ENCODE assay signal across 23 cellular contexts in the genomic region with DNA sequence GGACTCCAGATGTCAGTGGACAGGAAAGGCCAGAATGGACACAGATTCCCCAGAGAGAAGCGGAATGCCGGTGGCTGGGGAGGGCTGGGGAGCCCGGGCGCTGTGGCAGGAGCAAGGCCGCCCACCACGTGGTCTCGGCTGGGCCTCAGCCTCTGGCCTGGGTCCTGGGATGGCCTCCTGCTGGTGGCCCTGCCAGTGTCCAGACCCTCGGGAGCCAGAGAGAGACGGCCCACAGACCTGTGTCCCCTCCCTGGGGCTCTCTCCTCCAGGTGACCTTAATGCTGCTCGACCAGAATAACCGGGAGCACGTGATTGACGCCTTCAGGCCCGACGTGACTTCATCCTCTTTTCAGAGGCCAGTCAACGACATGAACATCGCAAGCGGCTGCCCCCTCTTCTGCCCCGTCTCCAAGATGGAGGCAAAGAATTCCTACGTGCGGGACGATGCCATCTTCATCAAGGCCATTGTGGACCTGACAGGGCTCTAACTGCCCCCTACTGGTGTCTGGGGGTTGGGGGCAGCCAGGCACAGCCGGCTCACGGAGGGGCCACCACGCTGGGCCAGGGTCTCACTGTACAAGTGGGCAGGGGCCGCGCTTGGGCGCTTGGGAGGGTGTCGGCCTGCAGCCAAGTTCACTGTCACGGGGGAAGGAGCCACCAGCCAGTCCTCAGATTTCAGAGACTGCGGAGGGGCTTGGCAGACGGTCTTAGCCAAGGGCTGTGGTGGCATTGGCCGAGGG. TPM values are rescaled to one million over a fixed set of nuclear protein-coding genes. Genes with fewer than 3 reads are reported as not detected.
DNase-seq lines count a peak whose midpoint lies in the region; ATAC-seq and TF ChIP-seq lines count a peak whose summit lies in the region.
"Had no signal": no experiment of that assay in that cellular context is flagged by ENCODE, and none has a peak within 500 bp of the region (broad histone marks: within the 10 kb centered on the region; RNA-seq: fewer than 3 reads in every experiment).

No MANE protein-coding gene starts in this region.

- H3K36me3 ChIP-seq in HCT116 (ENCODE audit: control insufficient read depth in 1 of 2, insufficient read depth in 2 of 2, low read length in 2 of 2): peaks cover 6 to 32% of the 10 kb centered on the region in 2 experiments; a peak in 3 of 4 replicates
- peaks cover 0 to 6% of the 10 kb centered on the region in 2 donors for H3K36me3 ChIP-seq in gastrocnemius medialis
- H3K36me3 ChIP-seq in mucosa of descending colon (ENCODE audit: low read depth): peaks cover 8% of the 10 kb centered on the region

- RAD21 ChIA-PET in HCT116 (lab: Charles Lee; ENCODE audit: low non-redundant PET in 1 of 2, low total read pairs in 2 of 2, uncharacterized antibody in 2 of 2, unreplicated experiment in 2 of 2): no interaction called here

- H3K4me2 ChIP-seq in HCT116 (ENCODE audit: low read length): no peak overlapping the region
- H3K4me2 ChIP-seq: KMS-11 had no signal

- intact Hi-C loops in activated CD4-positive, alpha-beta T cell treated with anti-CD3 and anti-CD28 coated beads for 36 hours (cut with DNase I, micrococcal nuclease): no loop called here
- intact Hi-C loops in activated CD4-positive, alpha-beta T cell treated with anti-CD3 and anti-CD28 coated beads, Interleukin-2, amount 10 ng/mL, durations not matched to agents 24 days and 14 days (cut with micrococcal nuclease): no loop called here
- intact Hi-C loops in HCT116 (cut with micrococcal nuclease): no loop called here
- intact Hi-C loops in gastrocnemius medialis (cut with DNase I; ENCODE audit: low total_unique reads): loop anchor here (5.0 kb wide), 2 partner anchors 38 to 78 kb away; a partner anchor contains a TSS
- intact Hi-C loops in mucosa of descending colon (cut with DNase I, micrococcal nuclease): no loop called here

- H3K36me3 Mint-ChIP-seq in activated CD4-positive, alpha-beta T cell treated with anti-CD3 and anti-CD28 coated beads for 36 hours (ENCODE audit: low read depth): peaks cover 24% of the 10 kb centered on the region
- peaks cover 58% of the 10 kb centered on the region for H3K36me3 Mint-ChIP-seq in activated CD4-positive, alpha-beta T cell treated with anti-CD3 and anti-CD28 coated beads, Interleukin-2, amount 10 ng/mL, durations not matched to agents 24 days and 14 days (ENCODE audit: low read depth)

- H3K4me3 ChIP-seq in HCT116 (replicated peaks in 1 of 2; ENCODE audit: low read depth in 1 of 2, low read length in 2 of 2): no peak overlapping the region
- no peak overlapping the region for H3K4me3 ChIP-seq in gastrocnemius medialis
- H3K4me3 ChIP-seq in mucosa of descending colon: no peak overlapping the region
- H3K4me3 ChIP-seq: esophagus muscularis mucosa had no signal

- peak overlapping the region; percentile 37 for H3K27ac Mint-ChIP-seq in activated CD4-positive, alpha-beta T cell treated with anti-CD3 and anti-CD28 coated beads for 36 hours
- H3K27ac Mint-ChIP-seq in activated CD4-positive, alpha-beta T cell treated with anti-CD3 and anti-CD28 coated beads, Interleukin-2, amount 10 ng/mL, durations not matched to agents 24 days and 14 days: no peak overlapping the region
- H3K27ac Mint-ChIP-seq: activated naive CD8-positive, alpha-beta T cell treated with anti-CD3 and anti-CD28 coated beads, Interleukin-2, amount 10 ng/mL, durations not matched to agents 7 days and 5 days had no signal

- no peaks in the 10 kb centered on the region for H3K9me2 ChIP-seq in HCT116 (ENCODE audit: insufficient read depth)

- H3K4me3 Mint-ChIP-seq in activated CD4-positive, alpha-beta T cell treated with anti-CD3 and anti-CD28 coated beads for 36 hours: no peak overlapping the region
- no peak overlapping the region for H3K4me3 Mint-ChIP-seq in activated CD4-positive, alpha-beta T cell treated with anti-CD3 and anti-CD28 coated beads, Interleukin-2, amount 10 ng/mL, durations not matched to agents 24 days and 14 days
- H3K4me3 Mint-ChIP-seq: activated naive CD8-positive, alpha-beta T cell treated with anti-CD3 and anti-CD28 coated beads, Interleukin-2, amount 10 ng/mL, durations not matched to agents 7 days and 5 days had no signal

- H3K9ac ChIP-seq in HCT116 (ENCODE audit: low read length): no peak overlapping the region
- H3K9ac ChIP-seq: KMS-11, parathyroid adenoma had no signal

- H3K27me3 Mint-ChIP-seq in activated CD4-positive, alpha-beta T cell treated with anti-CD3 and anti-CD28 coated beads for 36 hours: no peaks in the 10 kb centered on the region
- H3K27me3 Mint-ChIP-seq in activated CD4-positive, alpha-beta T cell treated with anti-CD3 and anti-CD28 coated beads, Interleukin-2, amount 10 ng/mL, durations not matched to agents 24 days and 14 days: no peaks in the 10 kb centered on the region
- H3K27me3 Mint-ChIP-seq: activated naive CD8-positive, alpha-beta T cell treated with anti-CD3 and anti-CD28 coated beads, Interleukin-2, amount 10 ng/mL, durations not matched to agents 7 days and 5 days had no signal

- H3K9me3 ChIP-seq in HCT116 (ENCODE audit: control insufficient read depth in 1 of 2, insufficient read depth in 1 of 2, low read depth in 1 of 2, low read length in 2 of 2) (no peaks in the 10 kb centered on the region), gastrocnemius medialis (no peaks in the 10 kb centered on the region), mucosa of descending colon (no peaks in the 10 kb centered on the region)
- H3K9me3 ChIP-seq: esophagus muscularis mucosa had no signal

- no peak for TF ChIP-seq POLR2A in HCT116 (IDR thresholded peaks at IDR 0.05; ENCODE audit: borderline replicate concordance, extremely low read depth, insufficient read depth, insufficient read length)
- no peak for TF ChIP-seq POLR2A in gastrocnemius medialis (IDR thresholded peaks at IDR 0.05)

- H3K4me1 ChIP-seq in HCT116 (ENCODE audit: control insufficient read depth in 1 of 2, insufficient read depth in 2 of 2, low read length in 2 of 2) (no peaks in the 10 kb centered on the region), gastrocnemius medialis (peaks cover 37 to 63% of the 10 kb centered on the region in 2 donors), mucosa of descending colon (ENCODE audit: low read depth) (no peaks in the 10 kb centered on the region)
- H3K4me1 ChIP-seq: parathyroid adenoma had no signal

- H3K27ac ChIP-seq in HCT116 (ENCODE audit: low read depth, low read length): no peak overlapping the region
- peak overlapping the region; percentile 91 to 96 (median 96) for H3K27ac ChIP-seq in gastrocnemius medialis
- H3K27ac ChIP-seq: esophagus muscularis mucosa, KMS-11, parathyroid adenoma had no signal

- BruUV-seq in HCT116 (replicated peaks; lab: Mats Ljungman, UMichigan): no TSS peak

- no peaks in the 10 kb centered on the region for H3K9me3 Mint-ChIP-seq in activated CD4-positive, alpha-beta T cell treated with anti-CD3 and anti-CD28 coated beads for 36 hours (ENCODE audit: low read depth)
- no peaks in the 10 kb centered on the region for H3K9me3 Mint-ChIP-seq in activated CD4-positive, alpha-beta T cell treated with anti-CD3 and anti-CD28 coated beads, Interleukin-2, amount 10 ng/mL, durations not matched to agents 24 days and 14 days
- H3K9me3 Mint-ChIP-seq: activated naive CD8-positive, alpha-beta T cell treated with anti-CD3 and anti-CD28 coated beads, Interleukin-2, amount 10 ng/mL, durations not matched to agents 7 days and 5 days had no signal

- no peak for ATAC-seq in activated CD4-positive, alpha-beta T cell treated with anti-CD3 and anti-CD28 coated beads for 36 hours
- ATAC-seq in HCT116 (peak; percentile 32; the same call in 1 of the 2 replicates), esophagus mucosa (peak; percentile 46), gastrocnemius medialis (no peak), GM18909 (IDR thresholded peaks at IDR 0.05; ENCODE audit: poor library complexity, unreplicated experiment) (no peak), GM19397 (IDR thresholded peaks at IDR 0.05; ENCODE audit: unreplicated experiment) (no peak), mucosa of descending colon (no peak)

- DNase-seq in activated CD4-positive, alpha-beta T cell treated with anti-CD3 and anti-CD28 coated beads for 36 hours: no peak
- DNase-seq in activated CD4-positive, alpha-beta T cell treated with anti-CD3 and anti-CD28 coated beads, Interleukin-2, amount 10 ng/mL, durations not matched to agents 24 days and 14 days: no peak
- DNase-seq in HCT116 (ENCODE audit: low read depth, low spot score) (no peak), gastrocnemius medialis (no peak), mucosa of descending colon (no peak)
- DNase-seq: 8988T; activated naive CD8-positive, alpha-beta T cell treated with anti-CD3 and anti-CD28 coated beads, Interleukin-2, amount 10 ng/mL, durations not matched to agents 7 days and 5 days; GDM1; HCEC 1CT; NCI-H1092; NCI-H2081 treated with DMSO at 0.1 percent for 48 hours; SHP77 treated with DMSO at 0.1 percent for 48 hours; stimulated activated CD4-positive, alpha-beta T cell treated with anti-CD3 and anti-CD28 coated beads, Interleukin-2, amount 100 ng/mL, for 48 hours had no signal

- POLR2A ChIA-PET in activated CD4-positive, alpha-beta T cell treated with anti-CD3 and anti-CD28 coated beads for 36 hours (lab: Charles Lee): no interaction called here
- POLR2A ChIA-PET in HCT116 (lab: Charles Lee): no interaction called here

- no peaks in the 10 kb centered on the region for H3K27me3 ChIP-seq in HCT116 (ENCODE audit: insufficient read depth, low read length)
- H3K27me3 ChIP-seq in gastrocnemius medialis: no peaks in the 10 kb centered on the region
- H3K27me3 ChIP-seq: esophagus muscularis mucosa had no signal

- no peaks in the 10 kb centered on the region for H3K4me1 Mint-ChIP-seq in activated CD4-positive, alpha-beta T cell treated with anti-CD3 and anti-CD28 coated beads for 36 hours
- H3K4me1 Mint-ChIP-seq in activated CD4-positive, alpha-beta T cell treated with anti-CD3 and anti-CD28 coated beads, Interleukin-2, amount 10 ng/mL, durations not matched to agents 24 days and 14 days: no peaks in the 10 kb centered on the region
- H3K4me1 Mint-ChIP-seq: activated naive CD8-positive, alpha-beta T cell treated with anti-CD3 and anti-CD28 coated beads, Interleukin-2, amount 10 ng/mL, durations not matched to agents 7 days and 5 days had no signal

- no peaks in the 10 kb centered on the region for H3K79me2 ChIP-seq in HCT116 (ENCODE audit: insufficient read depth, low read length)
- H3K79me2 ChIP-seq: parathyroid adenoma had no signal

- no peak overlapping the region for H2AFZ ChIP-seq in HCT116 (ENCODE audit: low read depth, low read length, poor library complexity, severe bottlenecking)
- H2AFZ ChIP-seq: parathyroid adenoma had no signal

- no peaks in the 10 kb centered on the region for H4K20me1 ChIP-seq in HCT116 (ENCODE audit: insufficient read depth)

- in situ Hi-C loops in gastrocnemius medialis (cut with MboI; ENCODE audit: low sequenced_read_pairs in 4 of 4): loop anchor here in 1 of 4 donors (25.0 kb wide), 1 partner anchor 138 kb away; a partner anchor contains a TSS

- TF ChIP-seq RAD21 in HCT116 (IDR thresholded peaks at IDR 0.05; ENCODE audit: low read depth): peak; percentile 11; the same call in 1 of the 2 replicates

- CTCF ChIA-PET in activated CD4-positive, alpha-beta T cell treated with anti-CD3 and anti-CD28 coated beads for 36 hours (lab: Charles Lee): no interaction called here
- CTCF ChIA-PET in HCT116 (lab: Charles Lee): no interaction called here

- TF ChIP-seq CTCF in HCT116 (IDR thresholded peaks at IDR 0.05 in 2 of 3, conservative IDR thresholded peaks at IDR 0.05 in 1 of 3; ENCODE audit: borderline replicate concordance in 1 of 3, insufficient read depth in 1 of 3, low read depth in 2 of 3, low read length in 2 of 3) (0 out of 6 replicates have a peak, but pooled peaks of 2 of the 3 experiments have one; percentile 4 to 8), gastrocnemius medialis (IDR thresholded peaks at IDR 0.05 in 4 of 5, conservative IDR thresholded peaks at IDR 0.05 in 1 of 5) (no peak), mucosa of descending colon (IDR thresholded peaks at IDR 0.05) (no peak)

RNA-seq across cellular contexts. Expression of a gene that starts 19.0 kb away (rescaled TPM):
- total RNA-seq in activated CD4-positive, alpha-beta T cell treated with anti-CD3 and anti-CD28 coated beads for 36 hours: 10 to 100 TPM; 54.4 to 66.4 TPM
- 92.7 and 93.6 TPM in 2 replicates for total RNA-seq in activated CD4-positive, alpha-beta T cell treated with anti-CD3 and anti-CD28 coated beads, Interleukin-2, amount 10 ng/mL, durations not matched to agents 24 days and 14 days
- total RNA-seq in HCT116 (2021; ENCODE audit: unreplicated experiment): 88.0 TPM
- polyA plus RNA-seq in HCT116 (2012): 78.5 and 93.5 TPM in 2 replicates
- total RNA-seq in esophagus mucosa: 71.9 TPM
- total RNA-seq in gastrocnemius medialis: 100 to 1,000 TPM; 329 to 469 (median 435) TPM
- total RNA-seq in mucosa of descending colon: 100 to 1,000 TPM; 127 to 197 (median 142) TPM

RNA-seq across cellular contexts. Expression of a gene that starts 19.5 kb away (rescaled TPM):
- total RNA-seq in activated CD4-positive, alpha-beta T cell treated with anti-CD3 and anti-CD28 coated beads for 36 hours: under 1 TPM in 1 of 2 experiments, not detected in 1; 0.77 TPM
- 0.69 and 1.7 TPM in 2 replicates for total RNA-seq in activated CD4-positive, alpha-beta T cell treated with anti-CD3 and anti-CD28 coated beads, Interleukin-2, amount 10 ng/mL, durations not matched to agents 24 days and 14 days
- 2.1 TPM for total RNA-seq in HCT116 (2021; ENCODE audit: unreplicated experiment)
- polyA plus RNA-seq in HCT116 (2012): 0.42 and 0.69 TPM in 2 replicates
- not detected for total RNA-seq in esophagus mucosa
- total RNA-seq in gastrocnemius medialis: 1 to 10 TPM in 2 of 4 donors, not detected in 2; 1.7 to 5.2 TPM
- 10 to 100 TPM in 2 of 3 donors, 1 to 10 TPM in 1; 3.2 to 15.4 (median 10.4) TPM for total RNA-seq in mucosa of descending colon
- total RNA-seq: esophagus muscularis mucosa, glomerular endothelial cell, NCI-H460, temporal lobe had no signal

RNA-seq across cellular contexts. Expression of a gene that starts 26.5 kb away (rescaled TPM):
- 1 to 10 TPM; 1.1 to 1.5 TPM for total RNA-seq in activated CD4-positive, alpha-beta T cell treated with anti-CD3 and anti-CD28 coated beads for 36 hours
- total RNA-seq in activated CD4-positive, alpha-beta T cell treated with anti-CD3 and anti-CD28 coated beads, Interleukin-2, amount 10 ng/mL, durations not matched to agents 24 days and 14 days: 1.3 and 2.3 TPM in 2 replicates
- total RNA-seq in HCT116 (2021; ENCODE audit: unreplicated experiment): 4.2 TPM
- 1.4 and 2.0 TPM in 2 replicates for polyA plus RNA-seq in HCT116 (2012)
- total RNA-seq in esophagus mucosa: 0.80 TPM
- not detected for total RNA-seq in gastrocnemius medialis
- total RNA-seq in mucosa of descending colon: 10 to 100 TPM in 1 of 3 donors, 1 to 10 TPM in 2; 6.8 to 10.7 (median 7.6) TPM
- total RNA-seq: esophagus muscularis mucosa, glomerular endothelial cell, lung microvascular endothelial cell had no signal

RNA-seq across cellular contexts. Expression of a gene that starts 39.3 kb away (rescaled TPM):
- total RNA-seq in activated CD4-positive, alpha-beta T cell treated with anti-CD3 and anti-CD28 coated beads for 36 hours: 10 to 100 TPM; 37.4 to 46.2 TPM
- 61.6 and 66.6 TPM in 2 replicates for total RNA-seq in activated CD4-positive, alpha-beta T cell treated with anti-CD3 and anti-CD28 coated beads, Interleukin-2, amount 10 ng/mL, durations not matched to agents 24 days and 14 days
- total RNA-seq in HCT116 (2021; ENCODE audit: unreplicated experiment) (28.4 TPM), esophagus mucosa (11.1 TPM), gastrocnemius medialis (1 to 10 TPM; 3.5 to 6.6 (median 4.8) TPM), mucosa of descending colon (10 to 100 TPM; 19.6 to 28.2 (median 21.1) TPM)
- 13.7 and 13.9 TPM in 2 replicates for polyA plus RNA-seq in HCT116 (2012)

RNA-seq across cellular contexts. Expression of a gene that starts 51.7 kb away (rescaled TPM):
- not detected for total RNA-seq in activated CD4-positive, alpha-beta T cell treated with anti-CD3 and anti-CD28 coated beads for 36 hours
- total RNA-seq in activated CD4-positive, alpha-beta T cell treated with anti-CD3 and anti-CD28 coated beads, Interleukin-2, amount 10 ng/mL, durations not matched to agents 24 days and 14 days: not detected in 2 replicates
- total RNA-seq in HCT116 (2021; ENCODE audit: unreplicated experiment): 3.1 TPM
- polyA plus RNA-seq in HCT116 (2012): 0.61 and 1.3 TPM in 2 replicates
- total RNA-seq in esophagus mucosa: 18.4 TPM
- 10 to 100 TPM in 3 of 4 donors, 1 to 10 TPM in 1; 2.3 to 35.2 (median 27.0) TPM for total RNA-seq in gastrocnemius medialis
- total RNA-seq in mucosa of descending colon: 10 to 100 TPM in 2 of 3 donors, 1 to 10 TPM in 1; 2.5 to 45.4 (median 16.1) TPM
- total RNA-seq: glomerular endothelial cell, NCI-H460 had no signal

Comparison
In these comparisons a context has a peak if more than half of its experiments do, and no peak if none do; other contexts are left out.
1. ATAC-seq: peak in HCT116 (single experiment) and esophagus mucosa (single experiment); none in activated CD4-positive, alpha-beta T cell treated with anti-CD3 and anti-CD28 coated beads for 36 hours (single experiment), gastrocnemius medialis (0 of 2), GM18909 (single experiment), GM19397 (single experiment) and mucosa of descending colon (single experiment).
2. CTCF ChIP-seq: peak in HCT116 (2 of 3); none in gastrocnemius medialis (0 of 5) and mucosa of descending colon (single experiment).